In the genomic region with DNA sequence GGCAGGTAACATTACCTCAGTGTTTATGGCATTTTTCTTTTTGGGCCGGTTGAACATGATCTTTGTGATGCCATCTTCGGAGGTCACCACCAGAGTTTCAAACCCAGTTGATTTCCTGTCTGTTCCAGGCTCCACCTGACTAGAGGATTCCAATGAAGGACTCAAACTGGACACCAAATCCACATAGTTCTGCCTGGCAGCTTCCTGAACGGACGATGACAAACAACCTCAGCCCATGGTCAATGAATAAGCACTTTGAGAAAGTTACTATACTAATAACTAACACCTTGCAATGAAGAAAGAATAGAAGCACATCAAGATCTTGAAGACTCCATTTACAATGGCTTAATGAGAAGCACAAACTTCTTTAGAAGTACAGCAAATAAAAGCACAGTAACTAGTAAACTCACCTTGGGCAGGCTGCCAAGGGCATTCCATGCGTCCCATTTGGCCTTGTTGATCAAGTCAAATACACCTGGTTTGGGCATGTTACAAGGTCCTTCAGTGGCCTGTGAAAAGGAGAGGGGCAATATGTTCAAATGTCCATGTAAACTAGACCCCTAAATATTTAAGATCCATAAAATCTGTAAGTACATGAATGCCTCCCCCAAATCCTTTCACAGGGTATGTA, we compare ENCODE assay signal across 27 cellular contexts. TPM values are rescaled to one million over a fixed set of nuclear protein-coding genes. Genes with fewer than 3 reads are reported as not detected.
DNase-seq lines count a peak whose midpoint lies in the region; ATAC-seq and TF ChIP-seq lines count a peak whose summit lies in the region.
"Had no signal": no experiment of that assay in that cellular context is flagged by ENCODE, and none has a peak within 500 bp of the region (broad histone marks: within the 10 kb centered on the region; RNA-seq: fewer than 3 reads in every experiment).

No MANE protein-coding gene starts in this region.

- intact Hi-C loops in adrenal gland (cut with DNase I), result no loop called here
- intact Hi-C loops in right lobe of liver (cut with DNase I), result no loop called here

- peak; percentile 24 for DNase-seq in NCI-H748 (lab: John Stamatoyannopoulos, UW; ENCODE audit: unreplicated experiment)
- no peak for DNase-seq in NCI-H748 treated with DMSO at 0.1 percent for 48 hours (lab: John Stamatoyannopoulos, UW)
- DNase-seq in adrenal gland, result peak in 6 of 7 donors; percentile 45 to 74 (median 58)
- DNase-seq in right lobe of liver, result peak; percentile 75 to 80 (median 75)
- peak; percentile 53 for DNase-seq in ureter (ENCODE audit: low spot score)
- DNase-seq: ACHN; activated CD4-positive, CD25-positive, alpha-beta regulatory T cell treated with anti-CD3 and anti-CD28 coated beads, Interleukin-2, amount 50 U/mL, for 72 hours; activated CD8-positive, alpha-beta T cell treated with anti-CD3 and anti-CD28 coated beads, Interleukin-2, amount 10 ng/mL, durations not matched to agents 7 days and 5 days; amniotic stem cell; dermis blood vessel endothelial cell; left cardiac atrium; natural killer cell; NCI-H2107; NCI-H526 treated with DMSO at 0.1 percent for 48 hours; OCI-M1; Right ventricle myocardium superior; stimulated activated CD8-positive, alpha-beta memory T cell treated with anti-CD3 and anti-CD28 coated beads, Interleukin-4, amount 100 ng/mL, for 48 hours; SW 1271 had no signal

- H3K36me3 ChIP-seq in adrenal gland (replicated peaks in 1 of 2) (peaks cover 0 to 48% of the 10 kb centered on the region in 2 donors), right lobe of liver (peaks cover 5 to 51% (median 27%) of the 10 kb centered on the region in 4 donors)

- WGBS in adrenal gland, 4 donors, result 65 to 72% (median 70%) methylated on average over 5 of the region's 5 CpGs
- 66% methylated on average over 4 of the region's 5 CpGs for WGBS in right lobe of liver (ENCODE audit: insufficient coverage, low coverage, low lambda C conversion rate, missing lambda C conversion rate)

- no peak overlapping the region for H3K4me3 ChIP-seq in adrenal gland
- no peak overlapping the region for H3K4me3 ChIP-seq in right lobe of liver
- H3K4me3 ChIP-seq: BLaER1, cardiac muscle cell had no signal

- ATAC-seq in right lobe of liver (no peak), GM18868 (IDR thresholded peaks at IDR 0.05; ENCODE audit: unreplicated experiment) (no peak), GM21423 (IDR thresholded peaks at IDR 0.05; ENCODE audit: unreplicated experiment) (no peak), GM19397 (IDR thresholded peaks at IDR 0.05; ENCODE audit: unreplicated experiment) (no peak)
- ATAC-seq: activated CD8-positive, alpha-beta T cell treated with anti-CD3 and anti-CD28 coated beads, Interleukin-2, amount 10 ng/mL, durations not matched to agents 7 days and 5 days; left cardiac atrium; natural killer cell; sciatic nerve had no signal

- H3K27me3 ChIP-seq in adrenal gland, result no peaks in the 10 kb centered on the region
- H3K27me3 ChIP-seq in right lobe of liver, result no peaks in the 10 kb centered on the region
- H3K27me3 ChIP-seq: BLaER1, cardiac muscle cell had no signal

- H3K4me1 ChIP-seq in adrenal gland (replicated peaks in 1 of 2), result peaks cover 19 to 26% of the 10 kb centered on the region in 2 donors
- H3K4me1 ChIP-seq in right lobe of liver, result peaks cover 0 to 41% (median 9%) of the 10 kb centered on the region in 4 donors

- no peak for TF ChIP-seq CTCF in adrenal gland (IDR thresholded peaks at IDR 0.05)
- no peak for TF ChIP-seq CTCF in right lobe of liver (IDR thresholded peaks at IDR 0.05)

- TF ChIP-seq POLR2A in adrenal gland (IDR thresholded peaks at IDR 0.05), result no peak
- no peak for TF ChIP-seq POLR2A in right lobe of liver (IDR thresholded peaks at IDR 0.05)

- H3K9me3 ChIP-seq in adrenal gland (replicated peaks in 1 of 3), result no peaks in the 10 kb centered on the region
- H3K9me3 ChIP-seq in right lobe of liver, result no peaks in the 10 kb centered on the region

- H3K27ac ChIP-seq in adrenal gland (no peak overlapping the region), right lobe of liver (no peak overlapping the region)
- H3K27ac ChIP-seq: BLaER1, cardiac muscle cell, parathyroid adenoma had no signal

RNA-seq across cellular contexts. Expression of gene ECI2, which starts 4.9 kb away (rescaled TPM):
- total RNA-seq in adrenal gland (100 to 1,000 TPM; 121 to 337 (median 158) TPM), right lobe of liver (100 to 1,000 TPM in 4 of 6 experiments, 10 to 100 TPM in 2; 76.4 to 140 (median 111) TPM), ureter (25.4 TPM)
- 100 to 1,000 TPM in 1 of 3 donors, 10 to 100 TPM in 2; 40.1 to 255 (median 76.1) TPM for polyA plus RNA-seq in adrenal gland

RNA-seq across cellular contexts. Expression of gene FAM217A, which starts 51.5 kb away (rescaled TPM):
- total RNA-seq in adrenal gland (not detected), right lobe of liver (not detected), ureter (not detected)
- not detected for polyA plus RNA-seq in adrenal gland
- total RNA-seq: activated CD8-positive, alpha-beta T cell treated with anti-CD3 and anti-CD28 coated beads, Interleukin-2, amount 10 ng/mL, durations not matched to agents 7 days and 5 days; cardiac muscle cell; dermis blood vessel endothelial cell; HT1080; left cardiac atrium; natural killer cell; Right ventricle myocardium superior; sciatic nerve; urinary bladder had no signal
- polyA plus RNA-seq: cardiac muscle cell, urinary bladder had no signal
